ENCODE assay signal across 15 cellular contexts in genomic region chr7:18497082-18497481, GRCh38. TPM values are rescaled to one million over a fixed set of nuclear protein-coding genes. Genes with fewer than 3 reads are reported as not detected.
DNase-seq lines count a peak whose midpoint lies in the region; ATAC-seq, FAIRE-seq and TF ChIP-seq lines count a peak whose summit lies in the region.
"Had no signal": no experiment of that assay in that cellular context is flagged by ENCODE, and none has a peak within 500 bp of the region (broad histone marks: within the 10 kb centered on the region; RNA-seq: fewer than 3 reads in every experiment).

No MANE protein-coding gene starts in this region.

- no peak overlapping the region for H2BK20ac ChIP-seq in H1 (ENCODE audit: low read length)

- H3K36me3 Mint-ChIP-seq in IgD-negative memory B cell: no peaks in the 10 kb centered on the region
- H3K36me3 Mint-ChIP-seq in CD8-positive, alpha-beta memory T cell: no peaks in the 10 kb centered on the region
- H3K36me3 Mint-ChIP-seq: naive thymus-derived CD8-positive, alpha-beta T cell had no signal

- CTCF ChIA-PET in H1 (lab: Charles Lee; ENCODE audit: partially characterized antibody): interaction anchor here (1.1 to 3.7 kb wide), 10 partner anchors 9 to 145 kb away, joined by 3 to 32 read pairs (median 4); no protein-coding TSS in a partner anchor
- CTCF ChIA-PET in CD8-positive, alpha-beta memory T cell (lab: Charles Lee): interaction anchor here (0.7 kb wide), 1 partner anchor 17 kb away, joined by 3 read pairs; no protein-coding TSS in a partner anchor

- no peak overlapping the region for H3K23ac ChIP-seq in H1 (ENCODE audit: insufficient read length)

- peaks cover 8% of the 10 kb centered on the region for H3K23me2 ChIP-seq in H1 (ENCODE audit: low read depth, low read length)

- POLR2A ChIA-PET in H1 (lab: Charles Lee; ENCODE audit: partially characterized antibody): interaction anchor here (0.6 to 5.7 kb wide), 5 partner anchors 10 to 139 kb away, joined by 3 to 47 read pairs (median 3); no protein-coding TSS in a partner anchor
- POLR2A ChIA-PET in CD8-positive, alpha-beta memory T cell (lab: Charles Lee): no interaction called here

- H3K4me3 ChIP-seq in H1 (ENCODE audit: extremely low read depth in 1 of 4, insufficient read depth in 2 of 4, low read depth in 3 of 4, low read length in 4 of 4): peak overlapping the region; percentile 32 to 68 (median 46); a peak in 5 of 8 replicates
- H3K4me3 ChIP-seq in psoas muscle: peak overlapping the region; percentile 69
- no peak overlapping the region for H3K4me3 ChIP-seq in CD8-positive, alpha-beta memory T cell (ENCODE audit: low read length)

- TF ChIP-seq EP300 in H1 (IDR thresholded peaks at IDR 0.05; ENCODE audit: borderline replicate concordance in 1 of 2, low read depth in 2 of 2, low read length in 2 of 2): no peak

- H3K9me3 ChIP-seq in H1 (ENCODE audit: insufficient read depth in 2 of 2, low read depth in 1 of 2, low read length in 1 of 2) (no peaks in the 10 kb centered on the region), psoas muscle (no peaks in the 10 kb centered on the region)
- no peaks in the 10 kb centered on the region for H3K9me3 ChIP-seq in CD8-positive, alpha-beta memory T cell (ENCODE audit: low read length)

- no peak overlapping the region for H4K8ac ChIP-seq in H1 (ENCODE audit: extremely low read depth, insufficient read depth, low read length)

- no peak overlapping the region for H2BK12ac ChIP-seq in H1 (ENCODE audit: low read depth, low read length)

- H3K36me3 ChIP-seq in H1 (ENCODE audit: control insufficient read depth in 2 of 4, insufficient read depth in 4 of 4, low read length in 3 of 4): no peaks in the 10 kb centered on the region
- no peaks in the 10 kb centered on the region for H3K36me3 ChIP-seq in psoas muscle (ENCODE audit: insufficient read depth in 1 of 2, low read depth in 1 of 2)
- H3K36me3 ChIP-seq in CD8-positive, alpha-beta memory T cell (ENCODE audit: insufficient read depth, low read length): no peaks in the 10 kb centered on the region

- H3K4me2 ChIP-seq in H1 (ENCODE audit: insufficient read depth in 1 of 2, low read depth in 2 of 2, low read length in 2 of 2): peak overlapping the region; percentile 88 to 97; a peak in 3 of 4 replicates

- H3K9me3 Mint-ChIP-seq in IgD-negative memory B cell: no peaks in the 10 kb centered on the region
- peaks cover 0 to 3% (median 0%) of the 10 kb centered on the region in 5 donors for H3K9me3 Mint-ChIP-seq in CD8-positive, alpha-beta memory T cell
- H3K9me3 Mint-ChIP-seq: naive thymus-derived CD8-positive, alpha-beta T cell had no signal

- H3K27me3 Mint-ChIP-seq in IgD-negative memory B cell: no peaks in the 10 kb centered on the region
- no peaks in the 10 kb centered on the region for H3K27me3 Mint-ChIP-seq in CD8-positive, alpha-beta memory T cell
- H3K27me3 Mint-ChIP-seq: naive thymus-derived CD8-positive, alpha-beta T cell had no signal

- peaks cover 0 to 21% of the 10 kb centered on the region in 2 experiments; a peak in 2 of 4 replicates for H3K79me2 ChIP-seq in H1 (ENCODE audit: control insufficient read depth in 1 of 2, insufficient read depth in 2 of 2, low read length in 2 of 2)

- H2AK5ac ChIP-seq in H1 (ENCODE audit: low read depth, low read length): no peak overlapping the region

- no peak overlapping the region for H3K14ac ChIP-seq in H1 (ENCODE audit: insufficient read length)

- H2BK15ac ChIP-seq in H1 (ENCODE audit: low read length): no peak overlapping the region

- no peaks in the 10 kb centered on the region for H4K20me1 ChIP-seq in H1 (replicated peaks in 1 of 2; ENCODE audit: control insufficient read depth in 1 of 2, insufficient read depth in 2 of 2, low read length in 2 of 2)

- no peak overlapping the region for H2AFZ ChIP-seq in H1 (ENCODE audit: low read length)

- H3K56ac ChIP-seq in H1 (replicated peaks; ENCODE audit: insufficient read length, low read depth, low read length): no peak overlapping the region

- H3K4ac ChIP-seq in H1 (replicated peaks; ENCODE audit: insufficient read length, low read depth, low read length): no peak overlapping the region

- TF ChIP-seq CTCF in H1 (IDR thresholded peaks at IDR 0.05; ENCODE audit: control extremely low read depth in 1 of 3, insufficient read depth in 1 of 3, low read depth in 1 of 3, low read length in 3 of 3) (no peak), psoas muscle (IDR thresholded peaks at IDR 0.05) (no peak)

- DNase-seq in NCI-H1105 treated with DMSO at 0.1 percent for 48 hours (lab: John Stamatoyannopoulos, UW) (peak; percentile 37), NCI-H1105 (lab: John Stamatoyannopoulos, UW) (no peak), H1 (ENCODE audit: low read depth in 1 of 2, low spot score in 2 of 2) (no peak), psoas muscle (no peak), A172 (ENCODE audit: low spot score) (no peak)
- DNase-seq in CD8-positive, alpha-beta memory T cell: no peak
- DNase-seq in NK-92 treated with Interleukin-12 subunit alpha and Interleukin-12 subunit beta, amount 100 ng/mL, for 24 hours (lab: John Stamatoyannopoulos, UW): no peak
- DNase-seq: amniotic stem cell; GOT3; naive thymus-derived CD8-positive, alpha-beta T cell; NCI-H446 treated with DMSO at 0.1 percent for 48 hours; stimulated activated CD4-positive, alpha-beta T cell treated with anti-CD3 and anti-CD28 coated beads, Interleukin-2, amount 100 ng/mL, for 48 hours had no signal

- no peak overlapping the region for H2BK120ac ChIP-seq in H1 (replicated peaks; ENCODE audit: low read depth, low read length)

- H3K27ac ChIP-seq in H1 (ENCODE audit: low read depth, low read length) (no peak overlapping the region), psoas muscle (peak overlapping the region; percentile 97)
- H3K27ac ChIP-seq in CD8-positive, alpha-beta memory T cell (ENCODE audit: low read depth, low read length): no peak overlapping the region

- peak overlapping the region; percentile 82 to 94 (median 93) for H3K4me3 Mint-ChIP-seq in IgD-negative memory B cell
- H3K4me3 Mint-ChIP-seq in CD8-positive, alpha-beta memory T cell: peak overlapping the region in 1 of 7 donors; percentile 77

- H3K27ac Mint-ChIP-seq in IgD-negative memory B cell: no peak overlapping the region
- H3K27ac Mint-ChIP-seq in CD8-positive, alpha-beta memory T cell: peak overlapping the region in 1 of 8 donors; percentile 13

- no peak for ATAC-seq in psoas muscle
- ATAC-seq: naive thymus-derived CD8-positive, alpha-beta T cell had no signal

- H3K79me1 ChIP-seq in H1 (ENCODE audit: low read depth, low read length): no peaks in the 10 kb centered on the region

- no peak overlapping the region for H2BK5ac ChIP-seq in H1 (ENCODE audit: low read depth, low read length)

- 63% methylated on average over 3 of the region's 3 CpGs; no CpG with 5 or more reads in 1 of the 2 experiments for WGBS in H1 (ENCODE audit: extremely low coverage in 1 of 2, insufficient coverage in 1 of 2, insufficient read length in 1 of 2, insufficient replicate concordance in 2 of 2, low coverage in 1 of 2, low lambda C conversion rate in 2 of 2, missing lambda C conversion rate in 1 of 2), 2 experiments
- WGBS in psoas muscle, 3 donors: 21 to 38% (median 30%) methylated on average over 3 of the region's 3 CpGs

- H3K18ac ChIP-seq in H1 (ENCODE audit: extremely low read depth, low read length): no peak overlapping the region

- no peak for TF ChIP-seq POLR2A in H1 (IDR thresholded peaks at IDR 0.05; ENCODE audit: control extremely low read depth in 1 of 2, low read depth in 2 of 2, low read length in 2 of 2)

- peaks cover 32 to 52% (median 46%) of the 10 kb centered on the region in 3 donors for H3K4me1 Mint-ChIP-seq in IgD-negative memory B cell
- peaks cover 19 to 28% (median 23%) of the 10 kb centered on the region in 3 donors for H3K4me1 Mint-ChIP-seq in CD8-positive, alpha-beta memory T cell

- H3K4me1 ChIP-seq in H1 (replicated peaks in 1 of 4; ENCODE audit: control insufficient read depth in 3 of 4, insufficient read depth in 4 of 4, low read length in 3 of 4) (peaks cover 2 to 10% (median 9%) of the 10 kb centered on the region in 4 experiments; a peak in 4 of 7 replicates), psoas muscle (peaks cover 42% of the 10 kb centered on the region)
- H3K4me1 ChIP-seq in CD8-positive, alpha-beta memory T cell (ENCODE audit: insufficient read depth, low read length): no peaks in the 10 kb centered on the region

- no peak overlapping the region for H4K91ac ChIP-seq in H1 (replicated peaks; ENCODE audit: insufficient read length, low read length)

- no peaks in the 10 kb centered on the region for H3K27me3 ChIP-seq in H1 (replicated peaks in 1 of 4; ENCODE audit: control insufficient read depth in 3 of 4, extremely low read depth in 1 of 4, insufficient read depth in 3 of 4, low read length in 3 of 4)
- H3K27me3 ChIP-seq in psoas muscle (ENCODE audit: insufficient read depth in 3 of 3, low read length in 2 of 3): no peaks in the 10 kb centered on the region
- no peaks in the 10 kb centered on the region for H3K27me3 ChIP-seq in CD8-positive, alpha-beta memory T cell (ENCODE audit: insufficient read depth, low read length, poor library complexity, severe bottlenecking)

- no peak overlapping the region for H4K5ac ChIP-seq in H1 (ENCODE audit: insufficient read length, low read depth, low read length)

- intact Hi-C loops in psoas muscle (cut with DNase I): loop anchor here (5.0 kb wide), 2 partner anchors 40 to 140 kb away; no protein-coding TSS in a partner anchor

- no peak overlapping the region for H3K9ac ChIP-seq in H1 (replicated peaks in 1 of 4; ENCODE audit: extremely low read depth in 1 of 4, low read depth in 3 of 4, low read length in 3 of 4)

- TF ChIP-seq RAD21 in H1 (IDR thresholded peaks at IDR 0.05 in 1 of 2, conservative IDR thresholded peaks at IDR 0.05 in 1 of 2; ENCODE audit: low read depth in 2 of 2, low read length in 2 of 2): no peak

- FAIRE-seq in H1 (lab: Jason Lieb, UNC): no peak
- FAIRE-seq: A204.1, endothelial cell of umbilical vein had no signal

RNA-seq across cellular contexts. Expression of gene HDAC9, which starts 1.5 kb away (rescaled TPM):
- polyA plus RNA-seq in IgD-negative memory B cell (81.2 TPM), H1 (2011; rRNA removed) (7.3 and 9.5 TPM in 2 replicates), psoas muscle (1 to 10 TPM in 1 of 3 donors, under 1 TPM in 2; 0.38 to 3.5 (median 0.86) TPM)
- 9.4 and 13.1 TPM in 2 replicates for total RNA-seq in H1 (2021; fragmentation: NEBNext Ultra II Directional; extraction: Animal tissue kit (Norgen Biotek cat#: 25700))
- polyA plus RNA-seq in H1 (2011; cell fraction: cytosol; rRNA removed): 8.0 TPM
- 12.8 TPM for polyA plus RNA-seq in H1 (2011; cell fraction: nucleus; rRNA removed)
- polyA plus RNA-seq in H1 (2012, experiment 1 of 2): 11.9 to 19.4 TPM (median 15.9 TPM) in 4 replicates
- 0.62 TPM for polyA plus RNA-seq in H1 (2012, experiment 2 of 2)
- 7.7 TPM for polyA plus RNA-seq in H1 (2013, experiment 1 of 2)
- 7.4 TPM for polyA plus RNA-seq in H1 (2013, experiment 2 of 2)
- polyA minus RNA-seq in H1 (2011; rRNA and poly(A)+ RNA removed): 54.3 and 87.6 TPM in 2 replicates
- polyA minus RNA-seq in H1 (2011; cell fraction: cytosol; rRNA and poly(A)+ RNA removed): 12.3 TPM
- 81.4 TPM for polyA minus RNA-seq in H1 (2011; cell fraction: nucleus; rRNA and poly(A)+ RNA removed)
- total RNA-seq in psoas muscle: 10 to 100 TPM; 16.8 to 34.2 (median 20.1) TPM
- total RNA-seq in CD8-positive, alpha-beta memory T cell: 1 to 10 TPM; 2.5 to 3.2 TPM
- 5.0 TPM for polyA plus RNA-seq in CD8-positive, alpha-beta memory T cell
- 45.7 and 53.6 TPM in 2 replicates for total RNA-seq in A172 (2014; rRNA removed; shearing (Covaris generic))
